Comparison of ENCODE assay signal across 1 cellular context in genomic region chr2:218323526-218324472, GRCh38.
A peak's percentile ranks its signal among the peaks of the same experiment; 100 is the strongest.
TF ChIP-seq lines count a peak whose summit lies in the region.

No MANE protein-coding gene starts in this region.

TF ChIP-seq in HepG2, 621 proteins besides CTCF, POLR2A, EP300 and RAD21 (continued from another document and continues in another):
- TF ChIP-seq FOXP4 (CRISPR knock-in tag; IDR thresholded peaks at IDR 0.05) (peak; percentile 34; the same call in 1 of the 2 replicates), MAF1 (CRISPR knock-in tag; IDR thresholded peaks at IDR 0.05; ENCODE audit: borderline replicate concordance) (peak; percentile 3; the same call in 1 of the 2 replicates), HDAC2 (CRISPR knock-in tag; IDR thresholded peaks at IDR 0.05) (peak; percentile 2; the same call in 1 of the 2 replicates), ZBTB42 (CRISPR knock-in tag; IDR thresholded peaks at IDR 0.05) (peak; percentile 39; the same call in 1 of the 2 replicates), ZNF33A (CRISPR knock-in tag; IDR thresholded peaks at IDR 0.05; ENCODE audit: borderline replicate concordance) (no peak), SP4 (CRISPR knock-in tag; IDR thresholded peaks at IDR 0.05) (peak; percentile 66), BCL6 (CRISPR knock-in tag; IDR thresholded peaks at IDR 0.05) (0 out of 2 replicates have a peak, but pooled peaks have one; percentile 19), AHR (CRISPR knock-in tag; IDR thresholded peaks at IDR 0.05) (0 out of 2 replicates have a peak, but pooled peaks have one; percentile 8), ETS1 (CRISPR knock-in tag; IDR thresholded peaks at IDR 0.05) (no peak), ZNF652 (CRISPR knock-in tag; IDR thresholded peaks at IDR 0.05; ENCODE audit: borderline replicate concordance, low read depth) (peak; percentile 26; the same call in 1 of the 2 replicates), XRCC5 (optimal IDR thresholded peaks at IDR 0.05; ENCODE audit: low read length) (peak; percentile 65), DNMT3B (CRISPR knock-in tag; conservative IDR thresholded peaks at IDR 0.05) (no peak), RXRA (CRISPR knock-in tag; IDR thresholded peaks at IDR 0.05) (no peak; the same call in 1 of the 2 replicates), ZNF512B (CRISPR knock-in tag; IDR thresholded peaks at IDR 0.05; ENCODE audit: borderline replicate concordance) (no peak), PAWR (CRISPR knock-in tag; IDR thresholded peaks at IDR 0.05; ENCODE audit: borderline replicate concordance) (no peak), HCFC1 (IDR thresholded peaks at IDR 0.05; ENCODE audit: low read depth, low read length) (no peak), PHF5A (CRISPR knock-in tag; IDR thresholded peaks at IDR 0.05; ENCODE audit: low read depth, unreplicated experiment) (peak; percentile 64), NBN (conservative IDR thresholded peaks at IDR 0.05) (no peak), ZNF414 (CRISPR knock-in tag; IDR thresholded peaks at IDR 0.05) (peak; percentile 61; the same call in 1 of the 2 replicates), RNF2 (conservative IDR thresholded peaks at IDR 0.05; ENCODE audit: low read depth) (no peak), ZNF709 (CRISPR knock-in tag; IDR thresholded peaks at IDR 0.05) (0 out of 2 replicates have a peak, but pooled peaks have one; percentile 17), ZNF17 (CRISPR knock-in tag; IDR thresholded peaks at IDR 0.05) (no peak), HOXA3 (CRISPR knock-in tag; IDR thresholded peaks at IDR 0.05) (peak; percentile 24; the same call in 1 of the 2 replicates), ZNF879 (CRISPR knock-in tag; IDR thresholded peaks at IDR 0.05) (no peak), PHF8 (CRISPR knock-in tag; IDR thresholded peaks at IDR 0.05) (peak; percentile 64; the same call in 1 of the 2 replicates), NONO (IDR thresholded peaks at IDR 0.05) (no peak), NONO (CRISPR knock-in tag; conservative IDR thresholded peaks at IDR 0.05) (peak; percentile 90), ZNF180 (CRISPR knock-in tag; IDR thresholded peaks at IDR 0.05; ENCODE audit: borderline replicate concordance, low read depth) (no peak), SMAD1 (CRISPR knock-in tag; IDR thresholded peaks at IDR 0.05; ENCODE audit: borderline replicate concordance, low read depth) (no peak), THAP8 (CRISPR knock-in tag; IDR thresholded peaks at IDR 0.05; ENCODE audit: borderline replicate concordance) (peak; percentile 72; the same call in 1 of the 2 replicates), RFX5 (IDR thresholded peaks at IDR 0.05; ENCODE audit: low read depth, low read length) (no peak), TFAP4 (IDR thresholded peaks at IDR 0.05; ENCODE audit: borderline replicate concordance, low read depth) (peak; percentile 5; the same call in 1 of the 2 replicates), ZNF530 (CRISPR knock-in tag; IDR thresholded peaks at IDR 0.05; ENCODE audit: low read depth) (no peak), HNF4G (IDR thresholded peaks at IDR 0.05; ENCODE audit: borderline replicate concordance, low read depth, low read length) (no peak), HNF4G (CRISPR knock-in tag; IDR thresholded peaks at IDR 0.05; ENCODE audit: borderline replicate concordance, low read depth) (no peak), TFE3 (CRISPR knock-in tag; IDR thresholded peaks at IDR 0.05) (peak; percentile 46; the same call in 1 of the 2 replicates), DDIT3 (CRISPR knock-in tag; IDR thresholded peaks at IDR 0.05) (no peak), REPIN1 (CRISPR knock-in tag; IDR thresholded peaks at IDR 0.05; ENCODE audit: borderline replicate concordance, low read depth) (peak; percentile 59), ZSCAN5A (CRISPR knock-in tag; IDR thresholded peaks at IDR 0.05; ENCODE audit: borderline replicate concordance) (no peak), SALL1 (CRISPR knock-in tag; IDR thresholded peaks at IDR 0.05) (peak; percentile 64), MTA1 (CRISPR knock-in tag; IDR thresholded peaks at IDR 0.05; ENCODE audit: borderline replicate concordance) (peak; percentile 76), HIVEP1 (CRISPR knock-in tag; IDR thresholded peaks at IDR 0.05) (peak; percentile 71; the same call in 1 of the 2 replicates), ZBTB2 (CRISPR knock-in tag; IDR thresholded peaks at IDR 0.05; ENCODE audit: low read depth) (0 out of 2 replicates have a peak, but pooled peaks have one; percentile 48), ATF7-NPFF (CRISPR knock-in tag; IDR thresholded peaks at IDR 0.05; ENCODE audit: low read depth) (peak; percentile 44; the same call in 1 of the 2 replicates), ZNF850 (CRISPR knock-in tag; conservative IDR thresholded peaks at IDR 0.05) (no peak), KDM3A (CRISPR knock-in tag; IDR thresholded peaks at IDR 0.05; ENCODE audit: low read depth) (0 out of 2 replicates have a peak, but pooled peaks have one; percentile 49), U2AF1 (optimal IDR thresholded peaks at IDR 0.05; ENCODE audit: low read depth, low read length) (peak; percentile 55), ZNF430 (CRISPR knock-in tag; IDR thresholded peaks at IDR 0.05) (peak; percentile 72), CSRNP1 (CRISPR knock-in tag; IDR thresholded peaks at IDR 0.05) (0 out of 2 replicates have a peak, but pooled peaks have one; percentile 36), ZMYM2 (CRISPR knock-in tag; IDR thresholded peaks at IDR 0.05) (peak; percentile 35; the same call in 1 of the 2 replicates), GATAD2A (CRISPR knock-in tag; IDR thresholded peaks at IDR 0.05) (peak; percentile 63), ZNF138 (CRISPR knock-in tag; IDR thresholded peaks at IDR 0.05; ENCODE audit: low read depth) (no peak), ZNF746 (CRISPR knock-in tag; IDR thresholded peaks at IDR 0.05) (peak; percentile 83), SP1 (IDR thresholded peaks at IDR 0.05) (no peak), SP1 (CRISPR knock-in tag; IDR thresholded peaks at IDR 0.05) (peak; percentile 6; the same call in 1 of the 2 replicates), ZNF747 (CRISPR knock-in tag; IDR thresholded peaks at IDR 0.05; ENCODE audit: borderline replicate concordance) (peak; percentile 45; the same call in 1 of the 2 replicates)
